In the genomic region with DNA sequence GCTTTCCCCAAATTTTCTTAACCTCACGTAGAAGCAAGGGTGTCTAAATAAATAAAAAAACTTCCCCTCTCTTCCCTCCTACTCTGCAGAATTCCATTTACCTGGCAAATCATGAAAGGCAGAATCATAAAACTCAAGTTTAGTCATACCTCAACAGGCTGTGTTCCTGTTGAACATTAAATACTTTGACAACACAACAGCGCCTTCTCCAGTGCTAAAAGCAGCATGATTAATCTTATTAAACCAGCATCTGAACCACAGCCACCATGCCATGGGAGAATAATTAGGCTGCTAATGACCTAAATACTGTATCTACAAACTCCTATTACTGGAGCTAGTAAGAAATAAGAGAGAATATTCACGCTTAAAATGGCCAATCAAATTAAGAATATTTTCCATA, we compare ENCODE assay signal across 18 cellular contexts.
A peak's percentile ranks its signal among the peaks of the same experiment; 100 is the strongest.
DNase-seq lines count a peak whose midpoint lies in the region; ATAC-seq, FAIRE-seq and TF ChIP-seq lines count a peak whose summit lies in the region.
"Had no signal": no experiment of that assay in that cellular context is flagged by ENCODE, and none has a peak within 500 bp of the region (broad histone marks: within the 10 kb centered on the region; RNA-seq: fewer than 3 reads in every experiment).

No MANE protein-coding gene starts in this region.

- H4K5ac ChIP-seq in H1 (ENCODE audit: insufficient read length, low read depth, low read length), result no peak overlapping the region

- intact Hi-C loops in activated CD8-positive, alpha-beta T cell treated with anti-CD3 and anti-CD28 coated beads for 36 hours (cut with micrococcal nuclease), result no loop called here

- no peak for TF ChIP-seq CTCF in H1 (IDR thresholded peaks at IDR 0.05; ENCODE audit: control extremely low read depth in 1 of 3, insufficient read depth in 1 of 3, low read depth in 1 of 3, low read length in 3 of 3)
- no peak for TF ChIP-seq CTCF in nephron progenitor cell (IDR thresholded peaks at IDR 0.05)
- TF ChIP-seq CTCF in activated CD8-positive, alpha-beta T cell treated with anti-CD3 and anti-CD28 coated beads for 36 hours (IDR thresholded peaks at IDR 0.05), result no peak

- H3K36me3 ChIP-seq in H1 (ENCODE audit: control insufficient read depth in 2 of 4, insufficient read depth in 4 of 4, low read length in 3 of 4) (no peaks in the 10 kb centered on the region), SJCRH30 (no peaks in the 10 kb centered on the region)
- H3K36me3 ChIP-seq: lower lobe of right lung, ovary, vagina had no signal

- H2BK12ac ChIP-seq in H1 (ENCODE audit: low read depth, low read length), result no peak overlapping the region

- H3K27me3 Mint-ChIP-seq in nephron progenitor cell (ENCODE audit: low read depth, poor library complexity), result no peaks in the 10 kb centered on the region
- no peaks in the 10 kb centered on the region for H3K27me3 Mint-ChIP-seq in activated CD8-positive, alpha-beta T cell treated with anti-CD3 and anti-CD28 coated beads for 36 hours
- H3K27me3 Mint-ChIP-seq: activated CD4-positive, alpha-beta memory T cell treated with anti-CD3 and anti-CD28 coated beads, Interleukin-2, amount 10 ng/mL, durations not matched to agents 7 days and 5 days; stimulated activated naive B cell treated with anti-CD40 and anti-IgM and Interleukin-4, amounts not matched to agents 10 μg/mL and 1 μg/mL and 100 μg/mL, for 72 hours; T-helper 17 cell had no signal

- no peak overlapping the region for H2BK120ac ChIP-seq in H1 (replicated peaks; ENCODE audit: low read depth, low read length)

- CTCF ChIA-PET in H1 (lab: Charles Lee; ENCODE audit: partially characterized antibody), result interaction anchor here (1.0 kb wide), 1 partner anchor 130 kb away, joined by 4 read pairs; no protein-coding TSS in a partner anchor
- CTCF ChIA-PET in activated CD8-positive, alpha-beta T cell treated with anti-CD3 and anti-CD28 coated beads for 36 hours (lab: Charles Lee), result no interaction called here

- peak overlapping the region; percentile 60 for H3K27ac Mint-ChIP-seq in nephron progenitor cell
- no peak overlapping the region for H3K27ac Mint-ChIP-seq in activated CD8-positive, alpha-beta T cell treated with anti-CD3 and anti-CD28 coated beads for 36 hours
- H3K27ac Mint-ChIP-seq: activated CD4-positive, alpha-beta memory T cell treated with anti-CD3 and anti-CD28 coated beads, Interleukin-2, amount 10 ng/mL, durations not matched to agents 7 days and 5 days; stimulated activated naive B cell treated with anti-CD40 and anti-IgM and Interleukin-4, amounts not matched to agents 10 μg/mL and 1 μg/mL and 100 μg/mL, for 72 hours; T-helper 17 cell had no signal

- WGBS in H1 (ENCODE audit: extremely low coverage in 1 of 2, insufficient coverage in 1 of 2, insufficient read length in 1 of 2, insufficient replicate concordance in 2 of 2, low coverage in 1 of 2, low lambda C conversion rate in 2 of 2, missing lambda C conversion rate in 1 of 2), 2 experiments, result 54% methylated on average over 3 of the region's 3 CpGs; no CpG with 5 or more reads in 1 of the 2 experiments

- H3K4me2 ChIP-seq in H1 (ENCODE audit: insufficient read depth in 1 of 2, low read depth in 2 of 2, low read length in 2 of 2), result no peak overlapping the region

- peak; percentile 37 to 41 for TF ChIP-seq RAD21 in H1 (IDR thresholded peaks at IDR 0.05 in 1 of 2, conservative IDR thresholded peaks at IDR 0.05 in 1 of 2; ENCODE audit: low read depth in 2 of 2, low read length in 2 of 2)

- POLR2A ChIA-PET in H1 (lab: Charles Lee; ENCODE audit: partially characterized antibody), result no interaction called here
- POLR2A ChIA-PET in activated CD8-positive, alpha-beta T cell treated with anti-CD3 and anti-CD28 coated beads for 36 hours (lab: Charles Lee), result no interaction called here

- H3K23ac ChIP-seq in H1 (ENCODE audit: insufficient read length), result no peak overlapping the region

- H3K4me1 Mint-ChIP-seq in nephron progenitor cell, result peaks cover 66% of the 10 kb centered on the region
- no peaks in the 10 kb centered on the region for H3K4me1 Mint-ChIP-seq in activated CD8-positive, alpha-beta T cell treated with anti-CD3 and anti-CD28 coated beads for 36 hours (ENCODE audit: low read depth)
- H3K4me1 Mint-ChIP-seq: activated CD4-positive, alpha-beta memory T cell treated with anti-CD3 and anti-CD28 coated beads, Interleukin-2, amount 10 ng/mL, durations not matched to agents 7 days and 5 days; stimulated activated naive B cell treated with anti-CD40 and anti-IgM and Interleukin-4, amounts not matched to agents 10 μg/mL and 1 μg/mL and 100 μg/mL, for 72 hours; T-helper 17 cell had no signal

- TF ChIP-seq POLR2A in H1 (IDR thresholded peaks at IDR 0.05; ENCODE audit: control extremely low read depth in 1 of 2, low read depth in 2 of 2, low read length in 2 of 2), result no peak

- H3K27me3 ChIP-seq in H1 (replicated peaks in 1 of 4; ENCODE audit: control insufficient read depth in 3 of 4, extremely low read depth in 1 of 4, insufficient read depth in 3 of 4, low read length in 3 of 4) (no peaks in the 10 kb centered on the region), SJCRH30 (no peaks in the 10 kb centered on the region)
- H3K27me3 ChIP-seq: ovary, vagina had no signal

- no peak overlapping the region for H4K8ac ChIP-seq in H1 (ENCODE audit: extremely low read depth, insufficient read depth, low read length)

- no peak overlapping the region for H3K4me3 ChIP-seq in H1 (ENCODE audit: extremely low read depth in 1 of 4, insufficient read depth in 2 of 4, low read depth in 3 of 4, low read length in 4 of 4)
- H3K4me3 ChIP-seq in SJCRH30, result no peak overlapping the region
- H3K4me3 ChIP-seq: lower lobe of right lung, ovary, vagina had no signal

- peak; percentile 19 for DNase-seq in NCI-H2196 (lab: John Stamatoyannopoulos, UW; ENCODE audit: unreplicated experiment)
- DNase-seq in NCI-H2196 treated with DMSO at 0.1 percent for 48 hours (lab: John Stamatoyannopoulos, UW; ENCODE audit: unreplicated experiment), result no peak
- DNase-seq in NCI-H69 (lab: John Stamatoyannopoulos, UW), result peak; percentile 23
- DNase-seq in H1 (ENCODE audit: low read depth in 1 of 2, low spot score in 2 of 2), result no peak
- no peak for DNase-seq in nephron progenitor cell
- DNase-seq in SJCRH30, result no peak
- no peak for DNase-seq in activated CD8-positive, alpha-beta T cell treated with anti-CD3 and anti-CD28 coated beads for 36 hours
- DNase-seq: activated CD4-positive, alpha-beta memory T cell treated with anti-CD3 and anti-CD28 coated beads, Interleukin-2, amount 10 ng/mL, durations not matched to agents 7 days and 5 days; cortex of kidney; foreskin fibroblast; H7; lower lobe of right lung; ovary; stimulated activated CD4-positive, alpha-beta T cell treated with anti-CD3 and anti-CD28 coated beads, Interleukin-2, amount 100 ng/mL, for 48 hours; stimulated activated naive B cell treated with anti-CD40 and anti-IgM and Interleukin-4, amounts not matched to agents 10 μg/mL and 1 μg/mL and 100 μg/mL, for 72 hours; T-helper 17 cell had no signal

- H3K14ac ChIP-seq in H1 (ENCODE audit: insufficient read length), result no peak overlapping the region

- H3K4me1 ChIP-seq in H1 (replicated peaks in 1 of 4; ENCODE audit: control insufficient read depth in 3 of 4, insufficient read depth in 4 of 4, low read length in 3 of 4), result peaks cover 1 to 15% (median 7%) of the 10 kb centered on the region in 4 experiments; a peak in 4 of 7 replicates
- H3K4me1 ChIP-seq in SJCRH30, result no peaks in the 10 kb centered on the region
- H3K4me1 ChIP-seq: lower lobe of right lung, vagina had no signal

- no peaks in the 10 kb centered on the region for H3K79me2 ChIP-seq in H1 (ENCODE audit: control insufficient read depth in 1 of 2, insufficient read depth in 2 of 2, low read length in 2 of 2)

- no peaks in the 10 kb centered on the region for H3K79me1 ChIP-seq in H1 (ENCODE audit: low read depth, low read length)

- H3K27ac ChIP-seq in H1 (ENCODE audit: low read depth, low read length) (no peak overlapping the region), SJCRH30 (no peak overlapping the region)
- H3K27ac ChIP-seq: lower lobe of right lung, ovary, vagina had no signal

- no peaks in the 10 kb centered on the region for H3K23me2 ChIP-seq in H1 (ENCODE audit: low read depth, low read length)

- TF ChIP-seq EP300 in H1 (IDR thresholded peaks at IDR 0.05; ENCODE audit: borderline replicate concordance in 1 of 2, low read depth in 2 of 2, low read length in 2 of 2), result no peak

- H3K9me3 Mint-ChIP-seq in nephron progenitor cell, result peaks cover 5% of the 10 kb centered on the region
- H3K9me3 Mint-ChIP-seq in activated CD8-positive, alpha-beta T cell treated with anti-CD3 and anti-CD28 coated beads for 36 hours, result no peaks in the 10 kb centered on the region
- H3K9me3 Mint-ChIP-seq: stimulated activated naive B cell treated with anti-CD40 and anti-IgM and Interleukin-4, amounts not matched to agents 10 μg/mL and 1 μg/mL and 100 μg/mL, for 72 hours had no signal

- H2AK5ac ChIP-seq in H1 (ENCODE audit: low read depth, low read length), result no peak overlapping the region

- H3K9me3 ChIP-seq in H1 (ENCODE audit: insufficient read depth in 2 of 2, low read depth in 1 of 2, low read length in 1 of 2), result no peaks in the 10 kb centered on the region
- no peaks in the 10 kb centered on the region for H3K9me3 ChIP-seq in SJCRH30 (replicated peaks)
- H3K9me3 ChIP-seq: lower lobe of right lung, ovary, vagina had no signal

- H3K56ac ChIP-seq in H1 (replicated peaks; ENCODE audit: insufficient read length, low read depth, low read length), result no peak overlapping the region

- H3K9ac ChIP-seq in H1 (replicated peaks in 1 of 4; ENCODE audit: extremely low read depth in 1 of 4, low read depth in 3 of 4, low read length in 3 of 4), result peak overlapping the region in 1 of 4 experiments; percentile 34; a peak in 1 of 7 replicates

- no peak overlapping the region for H3K4me3 Mint-ChIP-seq in nephron progenitor cell
- no peak overlapping the region for H3K4me3 Mint-ChIP-seq in activated CD8-positive, alpha-beta T cell treated with anti-CD3 and anti-CD28 coated beads for 36 hours
- H3K4me3 Mint-ChIP-seq: activated CD4-positive, alpha-beta memory T cell treated with anti-CD3 and anti-CD28 coated beads, Interleukin-2, amount 10 ng/mL, durations not matched to agents 7 days and 5 days; stimulated activated naive B cell treated with anti-CD40 and anti-IgM and Interleukin-4, amounts not matched to agents 10 μg/mL and 1 μg/mL and 100 μg/mL, for 72 hours; T-helper 17 cell had no signal

- no peak overlapping the region for H2BK20ac ChIP-seq in H1 (ENCODE audit: low read length)

- H3K4ac ChIP-seq in H1 (replicated peaks; ENCODE audit: insufficient read length, low read depth, low read length), result no peak overlapping the region

- H3K36me3 Mint-ChIP-seq in nephron progenitor cell (ENCODE audit: low read depth), result peaks cover 16% of the 10 kb centered on the region
- no peaks in the 10 kb centered on the region for H3K36me3 Mint-ChIP-seq in activated CD8-positive, alpha-beta T cell treated with anti-CD3 and anti-CD28 coated beads for 36 hours (ENCODE audit: low read depth)
- H3K36me3 Mint-ChIP-seq: stimulated activated naive B cell treated with anti-CD40 and anti-IgM and Interleukin-4, amounts not matched to agents 10 μg/mL and 1 μg/mL and 100 μg/mL, for 72 hours had no signal

- no peak overlapping the region for H2BK5ac ChIP-seq in H1 (ENCODE audit: low read depth, low read length)

- no peak overlapping the region for H4K91ac ChIP-seq in H1 (replicated peaks; ENCODE audit: insufficient read length, low read length)

- no peak for FAIRE-seq in H1 (lab: Jason Lieb, UNC)

- no peaks in the 10 kb centered on the region for H4K20me1 ChIP-seq in H1 (replicated peaks in 1 of 2; ENCODE audit: control insufficient read depth in 1 of 2, insufficient read depth in 2 of 2, low read length in 2 of 2)

- no peak overlapping the region for H2BK15ac ChIP-seq in H1 (ENCODE audit: low read length)

- H2AFZ ChIP-seq in H1 (ENCODE audit: low read length), result no peak overlapping the region

- ATAC-seq in GM19328 (IDR thresholded peaks at IDR 0.05; ENCODE audit: unreplicated experiment), result no peak
- ATAC-seq in activated CD8-positive, alpha-beta T cell treated with anti-CD3 and anti-CD28 coated beads for 36 hours, result no peak
- ATAC-seq: lower lobe of right lung; stimulated activated naive B cell treated with anti-CD40 and anti-IgM and Interleukin-4, amounts not matched to agents 10 μg/mL and 1 μg/mL and 100 μg/mL, for 72 hours; T-helper 17 cell had no signal

- H3K18ac ChIP-seq in H1 (ENCODE audit: extremely low read depth, low read length), result no peak overlapping the region

Comparison
In these comparisons a context has a peak if more than half of its experiments do, and no peak if none do; other contexts are left out.
1. DNase-seq: peak in NCI-H2196 (single experiment) and NCI-H69 (single experiment); none in NCI-H2196 treated with DMSO at 0.1 percent for 48 hours (single experiment), H1 (0 of 2), nephron progenitor cell (single experiment), SJCRH30 (0 of 2) and activated CD8-positive, alpha-beta T cell treated with anti-CD3 and anti-CD28 coated beads for 36 hours (single experiment).